6 cellular contexts compared by ENCODE assay signal in the genomic region with DNA sequence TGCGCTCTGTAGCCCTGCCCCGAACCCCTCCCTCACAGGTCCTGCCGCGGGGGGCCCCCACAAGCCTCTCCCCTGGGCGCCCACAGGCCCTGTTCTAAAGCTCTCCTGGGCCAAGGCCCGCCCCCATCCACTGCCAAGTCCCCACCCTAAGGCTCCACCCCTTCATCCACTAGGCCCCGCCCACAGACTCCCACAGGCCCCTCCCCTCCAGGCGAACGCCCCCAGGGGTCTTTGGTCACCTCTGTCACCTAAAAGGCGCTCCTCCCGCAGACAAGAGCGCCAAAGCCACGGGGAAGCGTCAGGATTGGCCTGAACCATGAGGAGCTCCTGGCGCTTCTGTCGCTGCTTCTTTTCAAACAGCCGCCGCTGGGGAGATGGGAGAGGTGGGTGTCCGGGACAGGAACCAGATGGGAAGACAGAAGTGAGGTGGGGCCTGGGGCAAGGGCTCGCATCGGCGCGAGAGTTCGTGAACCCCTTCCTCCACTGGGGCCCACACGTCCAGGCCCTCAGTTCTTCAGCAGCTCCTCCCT. TPM values are rescaled to one million over a fixed set of nuclear protein-coding genes. Genes with fewer than 3 reads are reported as not detected.
DNase-seq lines count a peak whose midpoint lies in the region; ATAC-seq and TF ChIP-seq lines count a peak whose summit lies in the region.

No MANE protein-coding gene starts in this region.

- intact Hi-C loops in natural killer cell (cut with micrococcal nuclease), result no loop called here

- ATAC-seq in natural killer cell (peak in 1 of 3 donors; percentile 33), HG03354 (IDR thresholded peaks at IDR 0.05; ENCODE audit: poor library complexity, severe bottlenecking, unreplicated experiment) (no peak)

- H3K4me3 ChIP-seq in GM12864 (ENCODE audit: low read depth, low read length) (peak overlapping the region; percentile 22), astrocyte of the spinal cord (ENCODE audit: low read depth, low read length) (peak overlapping the region; percentile 27)

- H3K27me3 Mint-ChIP-seq in natural killer cell (ENCODE audit: low read depth in 2 of 2), result peaks cover 25 to 33% of the 10 kb centered on the region in 2 donors

- no peak for DNase-seq in GM12864 (ENCODE audit: low read depth)
- DNase-seq in astrocyte of the spinal cord (ENCODE audit: low read depth, low spot score), result peak; percentile 24
- DNase-seq in natural killer cell, result no peak
- DNase-seq in SKM-1 treated with dmso at 0.1 percent for 144 hours (lab: John Stamatoyannopoulos, UW; ENCODE audit: unreplicated experiment), result no peak
- DNase-seq in NCI-H2227 treated with DMSO at 0.1 percent for 48 hours (lab: John Stamatoyannopoulos, UW), result no peak

- no peaks in the 10 kb centered on the region for H3K36me3 Mint-ChIP-seq in natural killer cell

- peaks cover 19 to 29% of the 10 kb centered on the region in 2 donors for H3K4me1 Mint-ChIP-seq in natural killer cell

- no peak for TF ChIP-seq CTCF in GM12864 (IDR thresholded peaks at IDR 0.05; ENCODE audit: low read depth, low read length, missing control alignments)
- no peak for TF ChIP-seq CTCF in astrocyte of the spinal cord (IDR thresholded peaks at IDR 0.05; ENCODE audit: low read depth, low read length)
- no peak for TF ChIP-seq CTCF in natural killer cell (IDR thresholded peaks at IDR 0.05)

- in situ Hi-C loops in astrocyte of the spinal cord (cut with HindIII; ENCODE audit: low sequenced_read_pairs), result no loop called here

- peak overlapping the region; percentile 21 for H3K4me3 Mint-ChIP-seq in natural killer cell

- H3K27ac Mint-ChIP-seq in natural killer cell, result no peak overlapping the region

- H3K9me3 Mint-ChIP-seq in natural killer cell, result no peaks in the 10 kb centered on the region

RNA-seq across cellular contexts. Expression of a gene that starts 2.3 kb away (rescaled TPM):
- total RNA-seq in natural killer cell, result not detected

RNA-seq across cellular contexts. Expression of a gene that starts 3.9 kb away (rescaled TPM):
- total RNA-seq in natural killer cell, result 100 to 1,000 TPM; 163 to 192 (median 171) TPM

RNA-seq across cellular contexts. Expression of a gene that starts 24.0 kb away (rescaled TPM):
- total RNA-seq in natural killer cell, result 1,000 to 10,000 TPM in 2 of 3 donors, 100 to 1,000 TPM in 1; 942 to 1,308 (median 1,174) TPM

RNA-seq across cellular contexts. Expression of a gene that starts 27.8 kb away (rescaled TPM):
- total RNA-seq in natural killer cell, result 1 to 10 TPM; 2.5 to 6.5 (median 5.2) TPM

RNA-seq across cellular contexts. Expression of a gene that starts 37.2 kb away (rescaled TPM):
- not detected for total RNA-seq in natural killer cell
